ENCODE assay signal across 2 cellular contexts in the genomic region with DNA sequence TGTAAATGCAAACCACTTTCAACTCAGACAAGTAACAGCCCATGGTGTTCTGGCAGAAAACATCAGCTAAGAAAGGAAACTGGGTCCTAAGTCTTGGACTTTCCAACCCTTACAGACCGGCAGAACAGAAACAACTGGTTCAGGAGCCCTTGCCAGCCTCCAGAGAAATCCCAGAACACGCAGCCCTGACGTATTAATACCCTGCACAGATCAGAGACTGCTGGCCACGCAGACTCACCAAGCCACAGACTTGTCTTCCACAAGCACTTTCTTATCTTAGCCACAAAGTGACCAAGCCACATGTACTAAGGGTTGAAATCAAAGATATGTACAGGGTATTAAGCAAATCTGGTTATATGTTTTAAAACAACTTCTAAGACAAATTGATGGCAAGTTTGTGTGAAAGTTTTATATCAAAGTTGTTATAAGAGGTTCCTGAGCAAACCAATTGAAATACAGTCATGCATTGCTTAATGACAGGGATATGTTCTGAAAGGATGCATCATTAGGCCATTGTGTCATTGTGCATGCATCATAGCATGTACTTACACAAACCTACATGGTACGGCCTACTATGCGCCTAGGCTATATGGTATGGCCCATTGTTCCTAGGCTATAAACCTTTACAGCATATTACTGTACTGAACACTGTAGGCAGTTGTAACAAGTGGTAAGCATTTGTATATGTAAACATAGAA.
TF ChIP-seq lines count a peak whose summit lies in the region.

No MANE protein-coding gene starts in this region.

TF ChIP-seq in A549, 52 proteins besides CTCF, POLR2A, EP300 and RAD21:
- no peak for TF ChIP-seq GATA3 (IDR thresholded peaks at IDR 0.05; ENCODE audit: borderline replicate concordance)
- no peak for TF ChIP-seq NR3C1 (IDR thresholded peaks at IDR 0.05)

TF ChIP-seq in K562, 482 proteins besides CTCF, POLR2A, EP300 and RAD21:
- peak; percentile 42; the same call in 1 of the 2 replicates for TF ChIP-seq ZKSCAN1 (IDR thresholded peaks at IDR 0.05; ENCODE audit: low read depth, low read length)
- TF ChIP-seq, protein P1, sequence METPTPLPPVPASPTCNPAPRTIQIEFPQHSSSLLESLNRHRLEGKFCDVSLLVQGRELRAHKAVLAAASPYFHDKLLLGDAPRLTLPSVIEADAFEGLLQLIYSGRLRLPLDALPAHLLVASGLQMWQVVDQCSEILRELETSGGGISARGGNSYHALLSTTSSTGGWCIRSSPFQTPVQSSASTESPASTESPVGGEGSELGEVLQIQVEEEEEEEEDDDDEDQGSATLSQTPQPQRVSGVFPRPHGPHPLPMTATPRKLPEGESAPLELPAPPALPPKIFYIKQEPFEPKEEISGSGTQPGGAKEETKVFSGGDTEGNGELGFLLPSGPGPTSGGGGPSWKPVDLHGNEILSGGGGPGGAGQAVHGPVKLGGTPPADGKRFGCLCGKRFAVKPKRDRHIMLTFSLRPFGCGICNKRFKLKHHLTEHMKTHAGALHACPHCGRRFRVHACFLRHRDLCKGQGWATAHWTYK (CRISPR knock-in tag; IDR thresholded peaks at IDR 0.05), result peak; percentile 76; the same call in 1 of the 2 replicates
- TF ChIP-seq, protein P2, sequence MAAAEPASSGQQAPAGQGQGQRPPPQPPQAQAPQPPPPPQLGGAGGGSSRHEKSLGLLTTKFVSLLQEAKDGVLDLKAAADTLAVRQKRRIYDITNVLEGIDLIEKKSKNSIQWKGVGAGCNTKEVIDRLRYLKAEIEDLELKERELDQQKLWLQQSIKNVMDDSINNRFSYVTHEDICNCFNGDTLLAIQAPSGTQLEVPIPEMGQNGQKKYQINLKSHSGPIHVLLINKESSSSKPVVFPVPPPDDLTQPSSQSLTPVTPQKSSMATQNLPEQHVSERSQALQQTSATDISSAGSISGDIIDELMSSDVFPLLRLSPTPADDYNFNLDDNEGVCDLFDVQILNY (CRISPR knock-in tag; IDR thresholded peaks at IDR 0.05), result no peak
